ENCODE assay signal across 33 cellular contexts in genomic region chr10:98215378-98215777, GRCh38. TPM values are rescaled to one million over a fixed set of nuclear protein-coding genes. Genes with fewer than 3 reads are reported as not detected.
"Had no signal": no experiment of that assay in that cellular context is flagged by ENCODE, and none has a peak within 500 bp of the region (broad histone marks: within the 10 kb centered on the region; RNA-seq: fewer than 3 reads in every experiment).

No MANE protein-coding gene starts in this region.

- H3K4me3 ChIP-seq: adrenal gland, body of pancreas, colonic mucosa, esophagus squamous epithelium had no signal

- H3K27ac ChIP-seq: adrenal gland, body of pancreas, colonic mucosa, epithelial cell of prostate, esophagus squamous epithelium had no signal

- H3K4me1 ChIP-seq: colonic mucosa had no signal

- ATAC-seq: activated CD4-positive, alpha-beta T cell treated with anti-CD3 and anti-CD28 coated beads for 36 hours; activated CD8-positive, alpha-beta memory T cell treated with anti-CD3 and anti-CD28 coated beads, Interleukin-2, amount 10 ng/mL, durations not matched to agents 7 days and 5 days; activated CD8-positive, alpha-beta T cell treated with anti-CD3 and anti-CD28 coated beads, Interleukin-2, amount 10 ng/mL, durations not matched to agents 7 days and 5 days; activated naive CD8-positive, alpha-beta T cell treated with anti-CD3 and anti-CD28 coated beads, Interleukin-2, amount 50 U/mL, for 24 hours; body of pancreas; T-helper 17 cell had no signal

- FAIRE-seq: endometrium, endothelial cell of umbilical vein had no signal

- H3K36me3 ChIP-seq: adrenal gland, colonic mucosa had no signal

- H3K4me3 Mint-ChIP-seq: activated CD4-positive, alpha-beta memory T cell treated with anti-CD3 and anti-CD28 coated beads for 36 hours; activated CD4-positive, alpha-beta T cell treated with anti-CD3 and anti-CD28 coated beads for 36 hours; activated CD4-positive, alpha-beta T cell treated with anti-CD3 and anti-CD28 coated beads, Interleukin-2, amount 10 ng/mL, durations not matched to agents 24 days and 14 days; activated CD8-positive, alpha-beta memory T cell treated with anti-CD3 and anti-CD28 coated beads, Interleukin-2, amount 10 ng/mL, durations not matched to agents 7 days and 5 days; activated CD8-positive, alpha-beta T cell treated with anti-CD3 and anti-CD28 coated beads, Interleukin-2, amount 10 ng/mL, durations not matched to agents 7 days and 5 days; activated naive CD4-positive, alpha-beta T cell treated with anti-CD3 and anti-CD28 coated beads for 36 hours; activated naive CD4-positive, alpha-beta T cell treated with anti-CD3 and anti-CD28 coated beads, Interleukin-2, amount 50 U/mL, for 24 hours; activated naive CD8-positive, alpha-beta T cell treated with anti-CD3 and anti-CD28 coated beads for 36 hours; activated naive CD8-positive, alpha-beta T cell treated with anti-CD3 and anti-CD28 coated beads, Interleukin-2, amount 50 U/mL, for 24 hours; activated T-helper 1 cell treated with anti-CD3 and anti-CD28 coated beads, Interleukin-12 subunit alpha, Interleukin-12 subunit beta, Interleukin-2, Interleukin-4 antibody, amounts not matched to agents 30 ng/mL and 10 ng/mL and 1 ng/mL, durations not matched to agents 14 hours and 24 hours and 36 hours; T-helper 17 cell had no signal

- H3K27ac Mint-ChIP-seq: activated CD4-positive, alpha-beta memory T cell treated with anti-CD3 and anti-CD28 coated beads for 36 hours; activated CD4-positive, alpha-beta T cell treated with anti-CD3 and anti-CD28 coated beads for 36 hours; activated CD4-positive, alpha-beta T cell treated with anti-CD3 and anti-CD28 coated beads, Interleukin-2, amount 10 ng/mL, durations not matched to agents 24 days and 14 days; activated CD8-positive, alpha-beta memory T cell treated with anti-CD3 and anti-CD28 coated beads, Interleukin-2, amount 10 ng/mL, durations not matched to agents 7 days and 5 days; activated CD8-positive, alpha-beta T cell treated with anti-CD3 and anti-CD28 coated beads, Interleukin-2, amount 10 ng/mL, durations not matched to agents 7 days and 5 days; activated naive CD4-positive, alpha-beta T cell treated with anti-CD3 and anti-CD28 coated beads for 36 hours; activated naive CD4-positive, alpha-beta T cell treated with anti-CD3 and anti-CD28 coated beads, Interleukin-2, amount 50 U/mL, for 24 hours; activated naive CD8-positive, alpha-beta T cell treated with anti-CD3 and anti-CD28 coated beads for 36 hours; activated naive CD8-positive, alpha-beta T cell treated with anti-CD3 and anti-CD28 coated beads, Interleukin-2, amount 50 U/mL, for 24 hours; activated T-helper 1 cell treated with anti-CD3 and anti-CD28 coated beads, Interleukin-12 subunit alpha, Interleukin-12 subunit beta, Interleukin-2, Interleukin-4 antibody, amounts not matched to agents 30 ng/mL and 10 ng/mL and 1 ng/mL, durations not matched to agents 14 hours and 24 hours and 36 hours; activated T-helper 2 cell treated with anti-CD3 and anti-CD28 coated beads, Interferon-gamma antibody, Interleukin-2, Interleukin-4, amounts not matched to agents 10 μg/mL and 5 μg/mL and 100 μg/mL, durations not matched to agents 14 hours and 24 hours and 36 hours; T-helper 17 cell had no signal

- H3K27me3 Mint-ChIP-seq: activated CD4-positive, alpha-beta memory T cell treated with anti-CD3 and anti-CD28 coated beads for 36 hours; activated CD4-positive, alpha-beta T cell treated with anti-CD3 and anti-CD28 coated beads for 36 hours; activated CD4-positive, alpha-beta T cell treated with anti-CD3 and anti-CD28 coated beads, Interleukin-2, amount 10 ng/mL, durations not matched to agents 24 days and 14 days; activated CD8-positive, alpha-beta memory T cell treated with anti-CD3 and anti-CD28 coated beads, Interleukin-2, amount 10 ng/mL, durations not matched to agents 7 days and 5 days; activated naive CD4-positive, alpha-beta T cell treated with anti-CD3 and anti-CD28 coated beads, Interleukin-2, amount 50 U/mL, for 24 hours; activated naive CD8-positive, alpha-beta T cell treated with anti-CD3 and anti-CD28 coated beads for 36 hours; activated naive CD8-positive, alpha-beta T cell treated with anti-CD3 and anti-CD28 coated beads, Interleukin-2, amount 50 U/mL, for 24 hours; T-helper 17 cell had no signal

- DNase-seq: activated CD4-positive, alpha-beta memory T cell treated with anti-CD3 and anti-CD28 coated beads for 36 hours; activated CD4-positive, alpha-beta T cell treated with anti-CD3 and anti-CD28 coated beads for 36 hours; activated CD4-positive, alpha-beta T cell treated with anti-CD3 and anti-CD28 coated beads, Interleukin-2, amount 10 ng/mL, durations not matched to agents 24 days and 14 days; activated CD4-positive, CD25-positive, alpha-beta regulatory T cell; activated CD4-positive, CD25-positive, alpha-beta regulatory T cell treated with anti-CD3 and anti-CD28 coated beads, Interleukin-2, amount 50 U/mL, for 72 hours; activated CD8-positive, alpha-beta memory T cell treated with anti-CD3 and anti-CD28 coated beads, Interleukin-2, amount 10 ng/mL, durations not matched to agents 7 days and 5 days; activated CD8-positive, alpha-beta memory T cell treated with anti-CD3 and anti-CD28 coated beads, Interleukin-2, amount 50 U/mL, for 4 hours; activated CD8-positive, alpha-beta T cell treated with anti-CD3 and anti-CD28 coated beads, Interleukin-2, amount 10 ng/mL, durations not matched to agents 7 days and 5 days; activated effector memory CD4-positive, alpha-beta T cell treated with anti-CD3 and anti-CD28 coated beads, Interleukin-2, amount 50 U/mL, for 16 hours; activated naive CD4-positive, alpha-beta T cell treated with anti-CD3 and anti-CD28 coated beads for 36 hours; activated naive CD8-positive, alpha-beta T cell treated with anti-CD3 and anti-CD28 coated beads for 36 hours; activated naive CD8-positive, alpha-beta T cell treated with anti-CD3 and anti-CD28 coated beads, Interleukin-2, amount 50 U/mL, for 24 hours; activated T-cell treated with anti-CD3 and anti-CD28 coated beads, Interleukin-2, amount 50 U/mL, for 1 hour; activated T-cell treated with anti-CD3 and anti-CD28 coated beads, Interleukin-2, amount 50 U/mL, for 48 hours; adrenal gland; amygdala; aorta; body of pancreas; caudate nucleus; cerebellar nuclear complex; colonic mucosa; effector CD8-positive, alpha-beta T cell; esophagus squamous epithelium; foreskin melanocyte; head of caudate nucleus; T-helper 17 cell had no signal

- H3K27me3 ChIP-seq: adrenal gland, body of pancreas, colonic mucosa, esophagus squamous epithelium had no signal

- H3K9me3 ChIP-seq: colonic mucosa had no signal

RNA-seq across cellular contexts. Expression of gene LOXL4, which starts 52.6 kb away (rescaled TPM):
- total RNA-seq: activated CD4-positive, alpha-beta memory T cell treated with anti-CD3 and anti-CD28 coated beads for 36 hours; activated CD4-positive, alpha-beta T cell treated with anti-CD3 and anti-CD28 coated beads for 36 hours; activated CD4-positive, alpha-beta T cell treated with anti-CD3 and anti-CD28 coated beads, Interleukin-2, amount 10 ng/mL, durations not matched to agents 24 days and 14 days; activated CD8-positive, alpha-beta memory T cell treated with anti-CD3 and anti-CD28 coated beads for 36 hours; activated CD8-positive, alpha-beta memory T cell treated with anti-CD3 and anti-CD28 coated beads, Interleukin-2, amount 10 ng/mL, durations not matched to agents 7 days and 5 days; activated CD8-positive, alpha-beta T cell treated with anti-CD3 and anti-CD28 coated beads, Interleukin-2, amount 10 ng/mL, durations not matched to agents 7 days and 5 days; activated naive CD4-positive, alpha-beta T cell treated with anti-CD3 and anti-CD28 coated beads for 36 hours; activated naive CD8-positive, alpha-beta T cell treated with anti-CD3 and anti-CD28 coated beads for 36 hours; activated T-helper 1 cell treated with anti-CD3 and anti-CD28 coated beads, Interleukin-12 subunit alpha, Interleukin-12 subunit beta, Interleukin-2, Interleukin-4 antibody, amounts not matched to agents 30 ng/mL and 10 ng/mL and 1 ng/mL, durations not matched to agents 14 hours and 24 hours and 36 hours; activated T-helper 2 cell treated with anti-CD3 and anti-CD28 coated beads, Interferon-gamma antibody, Interleukin-2, Interleukin-4, amounts not matched to agents 10 μg/mL and 5 μg/mL and 100 μg/mL, durations not matched to agents 14 hours and 24 hours and 36 hours; T-helper 17 cell had no signal
